3 cellular contexts compared by ENCODE assay signal in genomic region chr10:84881696-84882095, GRCh38.
DNase-seq lines count a peak whose midpoint lies in the region; ATAC-seq and TF ChIP-seq lines count a peak whose summit lies in the region.
"Not testable (repeated sequence)": the region's sequence is repeated elsewhere in the genome, so short reads cannot be mapped to it uniquely, and the experiment has no call there.

No MANE protein-coding gene starts in this region.

- DNase-seq in left lobe of liver (ENCODE audit: low spot score), result peak; percentile 49
- DNase-seq in right lobe of liver, result peak in 1 of 3 donors; percentile 49

- H3K27ac ChIP-seq in liver (ENCODE audit: low read depth in 1 of 2, low read length in 2 of 2); right lobe of liver: not testable (repeated sequence)

- not testable (repeated sequence) for H3K4me1 ChIP-seq in liver (ENCODE audit: control insufficient read depth in 4 of 4, insufficient read depth in 4 of 4, low read length in 3 of 4); right lobe of liver

- H3K27me3 ChIP-seq in liver (ENCODE audit: control insufficient read depth in 4 of 4, insufficient read depth in 4 of 4, low read length in 3 of 4); right lobe of liver: not testable (repeated sequence)

- TF ChIP-seq CTCF in liver (IDR thresholded peaks at IDR 0.05; ENCODE audit: low read depth, low read length, missing input control); right lobe of liver (IDR thresholded peaks at IDR 0.05): not testable (repeated sequence)

- H3K36me3 ChIP-seq in liver (ENCODE audit: control insufficient read depth in 4 of 4, insufficient read depth in 3 of 4, low read depth in 1 of 4, low read length in 3 of 4); right lobe of liver: not testable (repeated sequence)

- intact Hi-C loops in right lobe of liver (cut with DNase I), result not testable (repeated sequence)

- H3K4me3 ChIP-seq in liver (ENCODE audit: low read depth in 1 of 3, low read length in 3 of 3); right lobe of liver: not testable (repeated sequence)

- H3K9me3 ChIP-seq in liver (ENCODE audit: control insufficient read depth in 4 of 4, low read length in 3 of 4); right lobe of liver: not testable (repeated sequence)

- TF ChIP-seq POLR2A in right lobe of liver (IDR thresholded peaks at IDR 0.05), result not testable (repeated sequence)

- H3K9ac ChIP-seq in liver (ENCODE audit: low read depth in 1 of 2, low read length in 2 of 2), result not testable (repeated sequence)

- peak; percentile 74 for ATAC-seq in left lobe of liver
- peak; percentile 54 to 73 (median 63) for ATAC-seq in right lobe of liver

- not testable (repeated sequence) for TF ChIP-seq RAD21 in liver (IDR thresholded peaks at IDR 0.05)

- 34% methylated on average over 3 of the region's 3 CpGs for WGBS in liver
- 5% methylated on average over 3 of the region's 3 CpGs for WGBS in right lobe of liver (ENCODE audit: insufficient coverage, low coverage, low lambda C conversion rate, missing lambda C conversion rate)

TF ChIP-seq in liver, 16 proteins besides CTCF, POLR2A, EP300 and RAD21:
- peak; percentile 64 to 69 for TF ChIP-seq HNF4A (conservative IDR thresholded peaks at IDR 0.05)
